11 cellular contexts compared by ENCODE assay signal in the genomic region with DNA sequence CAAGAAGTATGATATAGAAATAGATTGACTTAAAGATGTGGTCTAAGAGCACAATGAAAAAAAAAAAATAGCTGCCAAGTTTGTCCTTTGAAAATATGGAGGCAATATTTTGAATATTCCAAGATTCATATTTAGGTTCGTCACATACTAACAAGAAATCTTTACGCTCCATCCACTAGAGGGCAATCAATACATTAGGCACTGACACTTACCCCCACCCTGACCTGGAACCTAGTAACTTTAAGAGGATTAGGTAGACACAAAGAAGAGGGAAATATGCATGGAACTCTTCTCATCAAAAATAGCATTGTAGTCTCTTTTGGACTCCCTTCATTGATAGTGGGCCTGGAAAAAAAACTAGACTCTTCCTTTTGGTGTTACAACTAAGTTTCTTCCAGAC.
DNase-seq lines count a peak whose midpoint lies in the region; ATAC-seq and TF ChIP-seq lines count a peak whose summit lies in the region.
"Had no signal": no experiment of that assay in that cellular context is flagged by ENCODE, and none has a peak within 500 bp of the region (broad histone marks: within the 10 kb centered on the region; RNA-seq: fewer than 3 reads in every experiment).

No MANE protein-coding gene starts in this region.

- H3K4me3 ChIP-seq in GM23338 (no peak overlapping the region), NT2/D1 (ENCODE audit: insufficient read length, low read depth) (no peak overlapping the region), fibroblast of villous mesenchyme (ENCODE audit: low read depth, low read length) (no peak overlapping the region)
- H3K4me3 ChIP-seq: upper lobe of right lung had no signal

- no peaks in the 10 kb centered on the region for H3K4me1 Mint-ChIP-seq in GM23338
- H3K4me1 Mint-ChIP-seq: activated naive CD4-positive, alpha-beta T cell treated with anti-CD3 and anti-CD28 coated beads, Interleukin-2, amount 50 U/mL, for 24 hours; T-helper 17 cell had no signal

- no peak overlapping the region for H3K4me3 Mint-ChIP-seq in GM23338
- H3K4me3 Mint-ChIP-seq: activated naive CD4-positive, alpha-beta T cell treated with anti-CD3 and anti-CD28 coated beads, Interleukin-2, amount 50 U/mL, for 24 hours; T-helper 17 cell had no signal

- no peak overlapping the region for H3K4me2 ChIP-seq in GM23338

- DNase-seq in AG09319 (ENCODE audit: extremely low read depth, low read depth) (no peak), GM23338 (ENCODE audit: low spot score) (peak; percentile 49), NT2/D1 (ENCODE audit: low read depth, low spot score) (peak; percentile 15), fibroblast of villous mesenchyme (ENCODE audit: low read depth) (no peak), DMS153 (lab: John Stamatoyannopoulos, UW) (no peak), GDM1 (lab: John Stamatoyannopoulos, UW) (no peak), left colon (no peak), germinal center (ENCODE audit: low spot score) (no peak)
- DNase-seq: T-helper 17 cell, upper lobe of right lung had no signal

- no peaks in the 10 kb centered on the region for H3K36me3 Mint-ChIP-seq in GM23338 (ENCODE audit: low read depth)
- H3K36me3 Mint-ChIP-seq: activated naive CD4-positive, alpha-beta T cell treated with anti-CD3 and anti-CD28 coated beads, Interleukin-2, amount 50 U/mL, for 24 hours had no signal

- H3K9ac ChIP-seq in NT2/D1 (ENCODE audit: insufficient read length, low read depth) = no peak overlapping the region

- intact Hi-C loops in left colon (cut with DNase I, micrococcal nuclease) = no loop called here

- H3K36me3 ChIP-seq in GM23338 (ENCODE audit: insufficient read depth) = no peaks in the 10 kb centered on the region
- H3K36me3 ChIP-seq in NT2/D1 (ENCODE audit: insufficient read depth, insufficient read length, low read length) = no peaks in the 10 kb centered on the region
- H3K36me3 ChIP-seq: upper lobe of right lung had no signal

- H3K4me1 ChIP-seq in GM23338 (ENCODE audit: insufficient read depth) (no peaks in the 10 kb centered on the region), NT2/D1 (ENCODE audit: insufficient read depth, insufficient read length) (no peaks in the 10 kb centered on the region)
- H3K4me1 ChIP-seq: upper lobe of right lung had no signal

- no peak overlapping the region for H3K27ac ChIP-seq in GM23338 (ENCODE audit: low read depth)
- H3K27ac ChIP-seq: upper lobe of right lung had no signal

- no peaks in the 10 kb centered on the region for H3K9me3 ChIP-seq in NT2/D1 (ENCODE audit: insufficient read depth, low read length)
- H3K9me3 ChIP-seq: upper lobe of right lung had no signal

- ATAC-seq in GM23338 (peak; percentile 69), left colon (no peak)
- ATAC-seq: T-helper 17 cell, upper lobe of right lung had no signal

- no peaks in the 10 kb centered on the region for H3F3A ChIP-seq in GM23338 (replicated peaks; ENCODE audit: low read depth)

- TF ChIP-seq CTCF in AG09319 (IDR thresholded peaks at IDR 0.05; ENCODE audit: low read depth, low read length) (peak; percentile 16), GM23338 (conservative IDR thresholded peaks at IDR 0.05; ENCODE audit: low read depth in 2 of 2) (peak; percentile 64 to 68), fibroblast of villous mesenchyme (IDR thresholded peaks at IDR 0.05; ENCODE audit: insufficient read depth, low read depth, low read length) (peak; percentile 10)

- H3K27me3 ChIP-seq in GM23338 (ENCODE audit: insufficient read depth) (no peaks in the 10 kb centered on the region), NT2/D1 (ENCODE audit: insufficient read depth, insufficient read length) (no peaks in the 10 kb centered on the region)
- H3K27me3 ChIP-seq: upper lobe of right lung had no signal

- no peaks in the 10 kb centered on the region for H3K27me3 Mint-ChIP-seq in GM23338 (ENCODE audit: insufficient read depth, low read depth, poor library complexity)
- H3K27me3 Mint-ChIP-seq: activated naive CD4-positive, alpha-beta T cell treated with anti-CD3 and anti-CD28 coated beads, Interleukin-2, amount 50 U/mL, for 24 hours; T-helper 17 cell had no signal

- no peaks in the 10 kb centered on the region for H4K20me1 ChIP-seq in GM23338 (replicated peaks; ENCODE audit: insufficient read depth)

- no peak overlapping the region for H2AFZ ChIP-seq in GM23338

- H3K79me2 ChIP-seq in GM23338 (replicated peaks; ENCODE audit: insufficient read depth) = no peaks in the 10 kb centered on the region

- no peaks in the 10 kb centered on the region for H3K9me2 ChIP-seq in GM23338 (ENCODE audit: insufficient read depth)

- no peaks in the 10 kb centered on the region for H3K9me3 Mint-ChIP-seq in GM23338
- H3K9me3 Mint-ChIP-seq: activated naive CD4-positive, alpha-beta T cell treated with anti-CD3 and anti-CD28 coated beads, Interleukin-2, amount 50 U/mL, for 24 hours had no signal

- H3K27ac Mint-ChIP-seq in GM23338 = no peak overlapping the region
- H3K27ac Mint-ChIP-seq: activated naive CD4-positive, alpha-beta T cell treated with anti-CD3 and anti-CD28 coated beads, Interleukin-2, amount 50 U/mL, for 24 hours; T-helper 17 cell had no signal

TF ChIP-seq in GM23338, 12 proteins besides CTCF, POLR2A, EP300 and RAD21 (continues in another document):
- TF ChIP-seq, protein P1, sequence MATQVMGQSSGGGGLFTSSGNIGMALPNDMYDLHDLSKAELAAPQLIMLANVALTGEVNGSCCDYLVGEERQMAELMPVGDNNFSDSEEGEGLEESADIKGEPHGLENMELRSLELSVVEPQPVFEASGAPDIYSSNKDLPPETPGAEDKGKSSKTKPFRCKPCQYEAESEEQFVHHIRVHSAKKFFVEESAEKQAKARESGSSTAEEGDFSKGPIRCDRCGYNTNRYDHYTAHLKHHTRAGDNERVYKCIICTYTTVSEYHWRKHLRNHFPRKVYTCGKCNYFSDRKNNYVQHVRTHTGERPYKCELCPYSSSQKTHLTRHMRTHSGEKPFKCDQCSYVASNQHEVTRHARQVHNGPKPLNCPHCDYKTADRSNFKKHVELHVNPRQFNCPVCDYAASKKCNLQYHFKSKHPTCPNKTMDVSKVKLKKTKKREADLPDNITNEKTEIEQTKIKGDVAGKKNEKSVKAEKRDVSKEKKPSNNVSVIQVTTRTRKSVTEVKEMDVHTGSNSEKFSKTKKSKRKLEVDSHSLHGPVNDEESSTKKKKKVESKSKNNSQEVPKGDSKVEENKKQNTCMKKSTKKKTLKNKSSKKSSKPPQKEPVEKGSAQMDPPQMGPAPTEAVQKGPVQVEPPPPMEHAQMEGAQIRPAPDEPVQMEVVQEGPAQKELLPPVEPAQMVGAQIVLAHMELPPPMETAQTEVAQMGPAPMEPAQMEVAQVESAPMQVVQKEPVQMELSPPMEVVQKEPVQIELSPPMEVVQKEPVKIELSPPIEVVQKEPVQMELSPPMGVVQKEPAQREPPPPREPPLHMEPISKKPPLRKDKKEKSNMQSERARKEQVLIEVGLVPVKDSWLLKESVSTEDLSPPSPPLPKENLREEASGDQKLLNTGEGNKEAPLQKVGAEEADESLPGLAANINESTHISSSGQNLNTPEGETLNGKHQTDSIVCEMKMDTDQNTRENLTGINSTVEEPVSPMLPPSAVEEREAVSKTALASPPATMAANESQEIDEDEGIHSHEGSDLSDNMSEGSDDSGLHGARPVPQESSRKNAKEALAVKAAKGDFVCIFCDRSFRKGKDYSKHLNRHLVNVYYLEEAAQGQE (IDR thresholded peaks at IDR 0.05; ENCODE audit: unreplicated experiment) = no peak
- TF ChIP-seq ZNF331 (CRISPR knock-in tag; IDR thresholded peaks at IDR 0.05; ENCODE audit: low read depth) (no peak), CREB1 (CRISPR knock-in tag; IDR thresholded peaks at IDR 0.05; ENCODE audit: low read depth) (no peak), EZH2 (IDR thresholded peaks at IDR 0.05; ENCODE audit: low read depth, unreplicated experiment) (no peak), ZNF114 (CRISPR knock-in tag; IDR thresholded peaks at IDR 0.05) (no peak), NANOG (IDR thresholded peaks at IDR 0.05; ENCODE audit: borderline replicate concordance) (no peak), EZH2phosphoT487 (IDR thresholded peaks at IDR 0.05; ENCODE audit: unreplicated experiment) (no peak), STAT1 (IDR thresholded peaks at IDR 0.05; ENCODE audit: unreplicated experiment) (no peak)

Comparison
In these comparisons a context has a peak if more than half of its experiments do, and no peak if none do; other contexts are left out.
1. DNase-seq: peak in GM23338 (single experiment) and NT2/D1 (single experiment); none in AG09319 (single experiment), fibroblast of villous mesenchyme (single experiment), DMS153 (single experiment), GDM1 (single experiment), left colon (0 of 2) and germinal center (single experiment).
2. CTCF ChIP-seq: peak in every context shown above with its lines; median percentile 66 in GM23338; 16 in AG09319; 10 in fibroblast of villous mesenchyme.